ENCODE assay signal across 8 cellular contexts in genomic region chr7:37234928-37235327, GRCh38.
DNase-seq lines count a peak whose midpoint lies in the region; ATAC-seq and TF ChIP-seq lines count a peak whose summit lies in the region.

No MANE protein-coding gene starts in this region.

- 19% methylated on average over 1 of the region's 1 CpG; no CpG with 5 or more reads in 1 of the 2 experiments for WGBS in endodermal cell (ENCODE audit: insufficient coverage in 1 of 2, insufficient read length in 1 of 2), 2 experiments

- H3K4me1 ChIP-seq in endodermal cell (ENCODE audit: control insufficient read depth, insufficient read depth, low read length), result no peaks in the 10 kb centered on the region

- H3K4me1 Mint-ChIP-seq in endodermal cell, result peaks cover 13% of the 10 kb centered on the region
- peaks cover 2% of the 10 kb centered on the region for H3K4me1 Mint-ChIP-seq in progenitor cell of endocrine pancreas (ENCODE audit: low read depth)
- H3K4me1 Mint-ChIP-seq in activated naive CD8-positive, alpha-beta T cell treated with anti-CD3 and anti-CD28 coated beads, Interleukin-2, amount 50 U/mL, for 24 hours, result peaks cover 8% of the 10 kb centered on the region

- no peaks in the 10 kb centered on the region for H3K27me3 Mint-ChIP-seq in endodermal cell (ENCODE audit: insufficient read depth)
- no peaks in the 10 kb centered on the region for H3K27me3 Mint-ChIP-seq in progenitor cell of endocrine pancreas
- H3K27me3 Mint-ChIP-seq in activated naive CD8-positive, alpha-beta T cell treated with anti-CD3 and anti-CD28 coated beads, Interleukin-2, amount 50 U/mL, for 24 hours, result no peaks in the 10 kb centered on the region

- H3K9ac ChIP-seq in endodermal cell (ENCODE audit: extremely low read depth, low read length, poor library complexity, severe bottlenecking), result no peak overlapping the region

- peak; percentile 83 for TF ChIP-seq CTCF in endodermal cell (conservative IDR thresholded peaks at IDR 0.05)
- TF ChIP-seq CTCF in progenitor cell of endocrine pancreas (IDR thresholded peaks at IDR 0.05; ENCODE audit: unreplicated experiment), result peak; percentile 73

- DNase-seq in NOMO-1 treated with DMSO at 0.1 percent for 48 hours (lab: John Stamatoyannopoulos, UW; ENCODE audit: unreplicated experiment) (peak; percentile 23), NOMO-1 treated with dmso at 0.1 percent for 144 hours (lab: John Stamatoyannopoulos, UW; ENCODE audit: unreplicated experiment) (no peak), NCI-H69 (lab: John Stamatoyannopoulos, UW) (peak; percentile 34), endodermal cell (peak; percentile 64), progenitor cell of endocrine pancreas (ENCODE audit: low spot score, unreplicated experiment) (no peak), cortex of kidney (lab: John Stamatoyannopoulos, UW) (no peak)
- no peak for DNase-seq in activated T-cell treated with anti-CD3 and anti-CD28 coated beads, Interleukin-2, amount 50 U/mL, for 1 hour
- no peak for DNase-seq in activated naive CD8-positive, alpha-beta T cell treated with anti-CD3 and anti-CD28 coated beads, Interleukin-2, amount 50 U/mL, for 24 hours

- no peak for ATAC-seq in activated naive CD8-positive, alpha-beta T cell treated with anti-CD3 and anti-CD28 coated beads, Interleukin-2, amount 50 U/mL, for 24 hours

- peaks cover 36% of the 10 kb centered on the region for H3K36me3 ChIP-seq in endodermal cell (ENCODE audit: control insufficient read depth, insufficient read depth, low read length)

- H3K9me3 Mint-ChIP-seq in endodermal cell, result no peaks in the 10 kb centered on the region
- H3K9me3 Mint-ChIP-seq in progenitor cell of endocrine pancreas (ENCODE audit: low read depth), result peaks cover 3% of the 10 kb centered on the region
- H3K9me3 Mint-ChIP-seq in activated naive CD8-positive, alpha-beta T cell treated with anti-CD3 and anti-CD28 coated beads, Interleukin-2, amount 50 U/mL, for 24 hours, result no peaks in the 10 kb centered on the region

- no peak overlapping the region for H3K4me3 ChIP-seq in endodermal cell (ENCODE audit: low read length)

- H3K27me3 ChIP-seq in endodermal cell (ENCODE audit: control insufficient read depth, insufficient read depth, low read length, poor library complexity, severe bottlenecking), result no peaks in the 10 kb centered on the region

- H3K4me3 Mint-ChIP-seq in endodermal cell, result no peak overlapping the region
- no peak overlapping the region for H3K4me3 Mint-ChIP-seq in progenitor cell of endocrine pancreas (ENCODE audit: low read depth)
- no peak overlapping the region for H3K4me3 Mint-ChIP-seq in activated naive CD8-positive, alpha-beta T cell treated with anti-CD3 and anti-CD28 coated beads, Interleukin-2, amount 50 U/mL, for 24 hours

- H3K9me3 ChIP-seq in endodermal cell (ENCODE audit: control insufficient read depth, low read length), result no peaks in the 10 kb centered on the region

- no peak overlapping the region for H3K27ac ChIP-seq in endodermal cell (ENCODE audit: low read depth, low read length)

- H3K27ac Mint-ChIP-seq in endodermal cell, result no peak overlapping the region
- no peak overlapping the region for H3K27ac Mint-ChIP-seq in progenitor cell of endocrine pancreas
- no peak overlapping the region for H3K27ac Mint-ChIP-seq in activated naive CD8-positive, alpha-beta T cell treated with anti-CD3 and anti-CD28 coated beads, Interleukin-2, amount 50 U/mL, for 24 hours

- H3K36me3 Mint-ChIP-seq in endodermal cell (ENCODE audit: low read depth), result peaks cover 32% of the 10 kb centered on the region
- H3K36me3 Mint-ChIP-seq in progenitor cell of endocrine pancreas (ENCODE audit: insufficient read depth), result peaks cover 8% of the 10 kb centered on the region
- peaks cover 14% of the 10 kb centered on the region for H3K36me3 Mint-ChIP-seq in activated naive CD8-positive, alpha-beta T cell treated with anti-CD3 and anti-CD28 coated beads, Interleukin-2, amount 50 U/mL, for 24 hours (ENCODE audit: low read depth)

Comparison
In these comparisons a context has a peak if more than half of its experiments do, and no peak if none do; other contexts are left out.
1. DNase-seq: peak in NOMO-1 treated with DMSO at 0.1 percent for 48 hours (single experiment), NCI-H69 (single experiment) and endodermal cell (single experiment); none in NOMO-1 treated with dmso at 0.1 percent for 144 hours (single experiment), progenitor cell of endocrine pancreas (single experiment), activated T-cell treated with anti-CD3 and anti-CD28 coated beads, Interleukin-2, amount 50 U/mL, for 1 hour (single experiment), cortex of kidney (single experiment) and activated naive CD8-positive, alpha-beta T cell treated with anti-CD3 and anti-CD28 coated beads, Interleukin-2, amount 50 U/mL, for 24 hours (single experiment).